ENCODE assay signal across 34 cellular contexts in the genomic region with DNA sequence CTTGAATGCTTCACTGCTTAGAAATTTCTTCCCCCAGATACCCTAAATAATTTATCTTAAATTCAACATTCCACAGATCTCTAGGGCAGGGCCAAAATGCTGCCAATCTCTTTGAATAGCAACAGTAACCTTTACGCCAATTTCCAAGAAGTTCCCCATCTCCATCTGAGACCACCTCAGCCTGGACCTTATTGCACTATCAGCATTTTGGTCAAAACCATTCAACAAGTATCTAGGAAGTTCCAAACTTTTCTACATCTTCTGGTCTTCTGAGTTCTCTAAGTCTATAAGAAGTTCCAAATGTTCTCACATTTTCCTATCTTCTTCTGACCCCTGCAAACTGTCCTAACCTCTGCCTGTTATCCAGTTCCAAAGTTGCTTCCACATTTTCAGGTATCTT.
"Had no signal": no experiment of that assay in that cellular context is flagged by ENCODE, and none has a peak within 500 bp of the region (broad histone marks: within the 10 kb centered on the region; RNA-seq: fewer than 3 reads in every experiment).

No MANE protein-coding gene starts in this region.

- H3K27me3 ChIP-seq: ascending aorta, body of pancreas, brain microvascular endothelial cell had no signal

- H3K4me1 ChIP-seq: ascending aorta, breast epithelium had no signal

- FAIRE-seq: astrocyte, bronchial epithelial cell had no signal

- H3K36me3 ChIP-seq: adrenal gland, ascending aorta, brain microvascular endothelial cell, breast epithelium, cardiac muscle cell had no signal

- ATAC-seq: activated naive CD4-positive, alpha-beta T cell treated with anti-CD3 and anti-CD28 coated beads, Interleukin-2, amount 50 U/mL, for 72 hours; activated naive CD8-positive, alpha-beta T cell treated with anti-CD3 and anti-CD28 coated beads, Interleukin-2, amount 50 U/mL, for 24 hours; activated T-cell treated with anti-CD3 and anti-CD28 coated beads, Interleukin-2, amount 50 U/mL, for 4 hours; activated T-cell treated with anti-CD3 and anti-CD28 coated beads, Interleukin-2, amount 50 U/mL, for 72 hours; activated T-helper 17 cell treated with anti-CD3 and anti-CD28 coated beads, Interleukin-2, amount 50 U/mL, for 72 hours; body of pancreas had no signal

- H3K4me3 ChIP-seq: adrenal gland, ascending aorta, body of pancreas, breast epithelium, cardiac muscle cell had no signal

- H3K9me3 ChIP-seq: adrenal gland, ascending aorta, body of pancreas had no signal

- H3K27ac ChIP-seq: adrenal gland, ascending aorta, body of pancreas, brain microvascular endothelial cell, breast epithelium, cardiac muscle cell had no signal

- DNase-seq: activated effector memory CD4-positive, alpha-beta T cell treated with anti-CD3 and anti-CD28 coated beads, Interleukin-2, amount 50 U/mL, for 16 hours; activated effector memory CD4-positive, alpha-beta T cell treated with Interleukin-2 at 50 U/mL for 16 hours; activated gamma-delta T cell; activated gamma-delta T cell treated with Interleukin-2 at 50 U/mL for 16 hours; activated naive CD4-positive, alpha-beta T cell; activated naive CD4-positive, alpha-beta T cell treated with anti-CD3 and anti-CD28 coated beads for 36 hours; activated naive CD4-positive, alpha-beta T cell treated with anti-CD3 and anti-CD28 coated beads, Interleukin-2, amount 10 ng/mL, durations not matched to agents 7 days and 5 days; activated naive CD4-positive, alpha-beta T cell treated with anti-CD3 and anti-CD28 coated beads, Interleukin-2, amount 50 U/mL, for 16 hours; activated naive CD4-positive, alpha-beta T cell treated with Interleukin-2 at 50 U/mL for 16 hours; activated naive CD8-positive, alpha-beta T cell treated with anti-CD3 and anti-CD28 coated beads for 36 hours; activated naive CD8-positive, alpha-beta T cell treated with anti-CD3 and anti-CD28 coated beads, Interleukin-2, amount 10 ng/mL, durations not matched to agents 7 days and 5 days; activated naive CD8-positive, alpha-beta T cell treated with anti-CD3 and anti-CD28 coated beads, Interleukin-2, amount 50 U/mL, for 24 hours; activated T-cell treated with anti-CD3 and anti-CD28 coated beads, Interleukin-2, amount 50 U/mL, for 1 hour; activated T-cell treated with anti-CD3 and anti-CD28 coated beads, Interleukin-2, amount 50 U/mL, for 24 hours; activated T-cell treated with anti-CD3 and anti-CD28 coated beads, Interleukin-2, amount 50 U/mL, for 4 hours; activated T-cell treated with anti-CD3 and anti-CD28 coated beads, Interleukin-2, amount 50 U/mL, for 48 hours; activated T-cell treated with anti-CD3 and anti-CD28 coated beads, Interleukin-2, amount 50 U/mL, for 72 hours; adrenal gland; amniotic stem cell; amygdala; anterior cingulate cortex; aorta; body of pancreas; brain microvascular endothelial cell; caudate nucleus; central memory CD4-positive, alpha-beta T cell; cerebellar nuclear complex had no signal
